ENCODE assay signal across 22 cellular contexts in the genomic region with DNA sequence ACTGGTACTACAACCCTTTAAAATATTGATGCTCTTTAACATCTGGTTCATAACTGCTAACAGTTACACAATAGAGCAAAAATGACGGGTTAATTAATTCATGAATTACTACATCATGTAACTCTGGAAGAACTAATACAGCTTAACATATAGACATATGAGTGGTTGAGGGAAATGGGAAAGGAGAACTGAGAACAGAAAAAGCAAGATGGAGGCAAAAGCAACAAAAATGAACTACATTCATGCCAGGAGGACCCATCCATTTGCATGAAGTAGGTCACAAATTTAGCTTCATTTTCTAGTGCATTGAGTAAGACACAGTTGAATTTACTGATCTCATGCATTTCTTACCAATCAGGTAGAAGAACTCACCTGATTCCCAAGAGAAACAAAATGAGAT.
DNase-seq lines count a peak whose midpoint lies in the region; ATAC-seq and TF ChIP-seq lines count a peak whose summit lies in the region.
"Had no signal": no experiment of that assay in that cellular context is flagged by ENCODE, and none has a peak within 500 bp of the region (broad histone marks: within the 10 kb centered on the region; RNA-seq: fewer than 3 reads in every experiment).

No MANE protein-coding gene starts in this region.

- TF ChIP-seq CTCF in fibroblast of villous mesenchyme (IDR thresholded peaks at IDR 0.05; ENCODE audit: insufficient read depth, low read depth, low read length): no peak

- no peak overlapping the region for H3K4me3 ChIP-seq in fibroblast of villous mesenchyme (ENCODE audit: low read depth, low read length)
- H3K4me3 ChIP-seq: HAP-1, lower lobe of right lung, pancreas had no signal

- DNase-seq in fibroblast of villous mesenchyme (ENCODE audit: low read depth): peak; percentile 3
- no peak for DNase-seq in caudate nucleus (lab: John Stamatoyannopoulos, UW)
- DNase-seq in SIG-M5 treated with dmso at 0.1 percent for 504 hours (lab: John Stamatoyannopoulos, UW; ENCODE audit: unreplicated experiment): no peak
- DNase-seq in NCI-H2227 (lab: John Stamatoyannopoulos, UW; ENCODE audit: unreplicated experiment): no peak
- DNase-seq: activated CD4-positive, alpha-beta T cell treated with anti-CD3 and anti-CD28 coated beads, Interleukin-2, amount 10 ng/mL, durations not matched to agents 24 days and 14 days; activated CD8-positive, alpha-beta memory T cell treated with anti-CD3 and anti-CD28 coated beads, Interleukin-2, amount 50 U/mL, for 48 hours; activated gamma-delta T cell treated with Interleukin-2 at 50 U/mL for 16 hours; aorta; effector memory CD8-positive, alpha-beta T cell; GDM1; lower lobe of right lung; naive thymus-derived CD4-positive, alpha-beta T cell; NCI-H1092 treated with DMSO at 0.1 percent for 48 hours; NCI-H748 treated with DMSO at 0.1 percent for 48 hours; pancreas; stimulated activated CD4-positive, alpha-beta T cell treated with anti-CD3 and anti-CD28 coated beads, Interleukin-2, amount 100 ng/mL, for 48 hours; substantia nigra had no signal

- ATAC-seq in GM18858 (IDR thresholded peaks at IDR 0.05; ENCODE audit: unreplicated experiment): peak; percentile 84
- ATAC-seq in GM21526 (IDR thresholded peaks at IDR 0.05; ENCODE audit: low FRiP score, unreplicated experiment): peak; percentile 95
- ATAC-seq in HG03342 (IDR thresholded peaks at IDR 0.05; ENCODE audit: unreplicated experiment): peak; percentile 72
- ATAC-seq: effector memory CD8-positive, alpha-beta T cell; lower lobe of right lung; naive thymus-derived CD4-positive, alpha-beta T cell; pancreas had no signal

- H3K27ac ChIP-seq in caudate nucleus (ENCODE audit: low read depth, low read length): no peak overlapping the region
- H3K27ac ChIP-seq: HL-60, lower lobe of right lung, pancreas had no signal
